In the genomic region with DNA sequence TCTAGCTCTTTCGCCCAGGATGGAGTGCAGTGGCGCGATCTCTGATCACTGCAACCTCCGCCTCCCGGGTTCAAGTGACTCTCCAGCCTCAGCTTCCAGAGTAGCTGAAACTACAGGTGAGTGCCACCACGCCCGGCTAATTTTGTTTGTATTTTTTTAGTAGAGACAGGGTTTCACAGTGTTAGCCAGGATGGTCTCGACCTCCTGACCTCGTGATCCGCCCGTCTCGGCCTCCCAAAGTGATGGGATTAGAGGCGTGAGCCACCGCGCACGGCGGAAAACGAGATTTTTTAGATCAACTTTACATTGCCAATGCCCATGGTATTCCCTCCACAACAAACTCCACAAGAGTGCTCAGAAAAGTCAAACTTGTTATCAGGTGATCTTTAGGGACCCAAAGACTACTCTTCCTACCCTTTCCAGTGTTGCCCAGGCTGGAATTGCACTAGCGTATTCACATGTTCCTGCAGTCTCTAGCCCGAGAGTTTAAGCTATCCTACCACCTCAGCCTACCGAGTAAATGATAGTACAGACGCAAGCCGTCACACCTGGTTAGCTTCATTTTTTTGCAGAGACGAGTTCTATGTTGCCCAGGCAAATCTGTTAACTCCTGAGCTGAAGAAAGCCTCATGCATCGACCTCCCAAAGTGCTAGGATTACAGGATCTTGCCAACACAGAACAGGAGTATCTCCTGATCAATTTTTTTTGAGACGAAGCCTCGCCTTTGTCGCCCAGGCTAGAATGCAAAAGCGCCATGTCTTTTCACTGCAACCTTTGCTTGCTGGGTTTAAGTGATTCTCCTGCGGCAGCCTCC, we compare ENCODE assay signal across 9 cellular contexts.
DNase-seq lines count a peak whose midpoint lies in the region; ATAC-seq and TF ChIP-seq lines count a peak whose summit lies in the region.
"Had no signal": no experiment of that assay in that cellular context is flagged by ENCODE, and none has a peak within 500 bp of the region (broad histone marks: within the 10 kb centered on the region; RNA-seq: fewer than 3 reads in every experiment).

No MANE protein-coding gene starts in this region.

- no peaks in the 10 kb centered on the region for H3K9me2 ChIP-seq in PC-9 (ENCODE audit: insufficient read depth)

- H3K9me3 ChIP-seq in right atrium auricular region = no peaks in the 10 kb centered on the region
- no peaks in the 10 kb centered on the region for H3K9me3 ChIP-seq in PC-9 (ENCODE audit: insufficient read depth, low read depth)
- H3K9me3 ChIP-seq in parathyroid adenoma (ENCODE audit: control insufficient read depth, low read length) = no peaks in the 10 kb centered on the region

- H3K27me3 Mint-ChIP-seq in mesothelial cell of epicardium (ENCODE audit: low read depth) = no peaks in the 10 kb centered on the region

- CTCF ChIA-PET in PC-9 (lab: Charles Lee) = no interaction called here

- H3K4me3 ChIP-seq in right atrium auricular region (peak overlapping the region; percentile 48 to 61), PC-9 (peak overlapping the region; percentile 61), epithelial cell of proximal tubule (ENCODE audit: low read depth, low read length) (peak overlapping the region; percentile 57), parathyroid adenoma (ENCODE audit: low read depth, low read length) (peak overlapping the region; percentile 91)

- H3K79me2 ChIP-seq in PC-9 (ENCODE audit: low read depth) = no peaks in the 10 kb centered on the region
- no peaks in the 10 kb centered on the region for H3K79me2 ChIP-seq in parathyroid adenoma

- H3K27ac Mint-ChIP-seq in mesothelial cell of epicardium = no peak overlapping the region

- DNase-seq in right atrium auricular region (ENCODE audit: low spot score) (no peak), left cardiac atrium (no peak), PC-9 (no peak), epithelial cell of proximal tubule (ENCODE audit: low read depth) (no peak), NCI-H1930 (lab: John Stamatoyannopoulos, UW) (no peak), mesothelial cell of epicardium (ENCODE audit: low spot score in 2 of 2, unreplicated experiment in 2 of 2) (no peak), omental fat pad (ENCODE audit: low spot score) (no peak)

- TF ChIP-seq CTCF in right atrium auricular region (IDR thresholded peaks at IDR 0.05) (no peak), PC-9 (conservative IDR thresholded peaks at IDR 0.05) (no peak), epithelial cell of proximal tubule (conservative IDR thresholded peaks at IDR 0.05; ENCODE audit: low read depth, low read length) (no peak), parathyroid adenoma (IDR thresholded peaks at IDR 0.05) (no peak), mesothelial cell of epicardium (IDR thresholded peaks at IDR 0.05; ENCODE audit: unreplicated experiment) (no peak), omental fat pad (IDR thresholded peaks at IDR 0.05) (no peak)

- no peaks in the 10 kb centered on the region for H4K20me1 ChIP-seq in PC-9 (ENCODE audit: insufficient read depth)

- intact Hi-C loops in left cardiac atrium (cut with DNase I) = no loop called here
- intact Hi-C loops in PC-9 (cut with micrococcal nuclease; ENCODE audit: unreplicated experiment) = loop anchor here (1.0 to 5.0 kb wide), 3 partner anchors 9 to 327 kb away; a partner anchor contains a TSS

- H3K4me1 ChIP-seq in right atrium auricular region (peaks cover 0 to 22% of the 10 kb centered on the region in 2 donors), PC-9 (replicated peaks; ENCODE audit: insufficient read depth) (0 out of 2 replicates have a peak, but pooled peaks cover 14% of the 10 kb centered on the region), parathyroid adenoma (peaks cover 7% of the 10 kb centered on the region)

- peak overlapping the region; percentile 71; the same call in 1 of the 2 replicates for H2AFZ ChIP-seq in PC-9
- H2AFZ ChIP-seq in parathyroid adenoma = peak overlapping the region; percentile 79

- peaks cover 33% of the 10 kb centered on the region for H3F3A ChIP-seq in PC-9 (ENCODE audit: insufficient read depth, low read depth)

- no TSS peak for BruUV-seq in PC-9 (replicated peaks; lab: Mats Ljungman, UMichigan)

- no peaks in the 10 kb centered on the region for H3K9me3 Mint-ChIP-seq in mesothelial cell of epicardium

- H3K9ac ChIP-seq in parathyroid adenoma = peak overlapping the region; percentile 41

- H3K27ac ChIP-seq in right atrium auricular region = peak overlapping the region; percentile 93 to 95
- peak overlapping the region; percentile 80 for H3K27ac ChIP-seq in PC-9
- H3K27ac ChIP-seq in parathyroid adenoma = peak overlapping the region; percentile 99

- H3K36me3 ChIP-seq in right atrium auricular region (no peaks in the 10 kb centered on the region), PC-9 (ENCODE audit: low read depth) (no peaks in the 10 kb centered on the region), parathyroid adenoma (ENCODE audit: control insufficient read depth, insufficient read depth, low read length) (no peaks in the 10 kb centered on the region)

- H3K27me3 ChIP-seq in right atrium auricular region (no peaks in the 10 kb centered on the region), PC-9 (ENCODE audit: insufficient read depth, low read depth) (no peaks in the 10 kb centered on the region), parathyroid adenoma (ENCODE audit: control insufficient read depth, insufficient read depth, low read length) (no peaks in the 10 kb centered on the region)

- POLR2A ChIA-PET in PC-9 (lab: Charles Lee; ENCODE audit: unreplicated experiment) = interaction anchor here (0.5 to 3.2 kb wide), 16 partner anchors 8 to 932 kb away, joined by 3 to 134 read pairs (median 6); a partner anchor contains a TSS

- H3K4me2 ChIP-seq in PC-9 (peak overlapping the region; percentile 78), parathyroid adenoma (ENCODE audit: low read length) (peak overlapping the region; percentile 96)

- ATAC-seq in left cardiac atrium (no peak), omental fat pad (ENCODE audit: low FRiP score) (no peak)
- ATAC-seq: HCT116 had no signal

- H3K36me3 Mint-ChIP-seq in mesothelial cell of epicardium = no peaks in the 10 kb centered on the region

- H3K4me1 Mint-ChIP-seq in mesothelial cell of epicardium = peaks cover 17% of the 10 kb centered on the region

- H3K4me3 Mint-ChIP-seq in mesothelial cell of epicardium = no peak overlapping the region
